In genomic region chr4:127732623-127733199, GRCh38 we compare ENCODE assay signal across 8 cellular contexts. TPM values are rescaled to one million over a fixed set of nuclear protein-coding genes. Genes with fewer than 3 reads are reported as not detected.
A peak's percentile ranks its signal among the peaks of the same experiment; 100 is the strongest.
DNase-seq lines count a peak whose midpoint lies in the region; ATAC-seq, FAIRE-seq and TF ChIP-seq lines count a peak whose summit lies in the region.

No MANE protein-coding gene starts in this region.

- TF ChIP-seq POLR2A in Peyer's patch (IDR thresholded peaks at IDR 0.05): no peak

- H3K4me1 ChIP-seq in Peyer's patch: no peaks in the 10 kb centered on the region
- no peaks in the 10 kb centered on the region for H3K4me1 ChIP-seq in parathyroid adenoma

- no peaks in the 10 kb centered on the region for H3K9me3 ChIP-seq in Peyer's patch
- H3K9me3 ChIP-seq in parathyroid adenoma (ENCODE audit: control insufficient read depth, low read length): no peaks in the 10 kb centered on the region

- H3K27ac ChIP-seq in Peyer's patch (no peak overlapping the region), parathyroid adenoma (no peak overlapping the region)

- DNase-seq in EH (ENCODE audit: low read depth) (peak; percentile 58), HTR-8/SVneo (ENCODE audit: insufficient read length, low spot score) (peak; percentile 69), Peyer's patch (no peak), fibroblast of gingiva (ENCODE audit: low read depth) (peak; percentile 32), activated gamma-delta T cell (lab: John Stamatoyannopoulos, UW) (no peak), T-helper 9 cell (no peak)

- H3K36me3 ChIP-seq in Peyer's patch (no peaks in the 10 kb centered on the region), parathyroid adenoma (ENCODE audit: control insufficient read depth, insufficient read depth, low read length) (no peaks in the 10 kb centered on the region)

- peak; percentile 85 for ATAC-seq in GM21360 (IDR thresholded peaks at IDR 0.05; ENCODE audit: unreplicated experiment)

- no peak overlapping the region for H3K9ac ChIP-seq in parathyroid adenoma

- H3K27me3 ChIP-seq in Peyer's patch (no peaks in the 10 kb centered on the region), parathyroid adenoma (ENCODE audit: control insufficient read depth, insufficient read depth, low read length) (no peaks in the 10 kb centered on the region)

- no peak overlapping the region for H3K4me3 ChIP-seq in Peyer's patch
- H3K4me3 ChIP-seq in parathyroid adenoma (ENCODE audit: low read depth, low read length): no peak overlapping the region

- FAIRE-seq in HTR-8/SVneo (lab: Jason Lieb, UNC): no peak

- H3K79me2 ChIP-seq in parathyroid adenoma: no peaks in the 10 kb centered on the region

- TF ChIP-seq CTCF in Peyer's patch (IDR thresholded peaks at IDR 0.05): peak in 5 of 6 experiments; percentile 10 to 55 (median 37)
- TF ChIP-seq CTCF in parathyroid adenoma (IDR thresholded peaks at IDR 0.05): peak; percentile 25

- no peak overlapping the region for H2AFZ ChIP-seq in parathyroid adenoma

- no peak overlapping the region for H3K4me2 ChIP-seq in parathyroid adenoma (ENCODE audit: low read length)

RNA-seq across cellular contexts. Expression of gene SLC25A31, which starts 2.5 kb away (rescaled TPM):
- not detected for total RNA-seq in Peyer's patch

RNA-seq across cellular contexts. Expression of gene HSPA4L, which starts 49.4 kb away (rescaled TPM):
- 1 to 10 TPM; 2.0 to 2.6 (median 2.4) TPM for total RNA-seq in Peyer's patch

Comparison
In these comparisons a context has a peak if more than half of its experiments do, and no peak if none do; other contexts are left out.
1. DNase-seq: peak in EH (single experiment), HTR-8/SVneo (single experiment) and fibroblast of gingiva (single experiment); none in Peyer's patch (0 of 3), activated gamma-delta T cell (single experiment) and T-helper 9 cell (single experiment).